Comparison of ENCODE assay signal across 10 cellular contexts in genomic region chr17:28926786-28927185, GRCh38. TPM values are rescaled to one million over a fixed set of nuclear protein-coding genes. Genes with fewer than 3 reads are reported as not detected.
DNase-seq lines count a peak whose midpoint lies in the region; ATAC-seq and TF ChIP-seq lines count a peak whose summit lies in the region.
"Had no signal": no experiment of that assay in that cellular context is flagged by ENCODE, and none has a peak within 500 bp of the region (broad histone marks: within the 10 kb centered on the region; RNA-seq: fewer than 3 reads in every experiment).

No MANE protein-coding gene starts in this region.

- H3K9me3 ChIP-seq in lower lobe of right lung (no peaks in the 10 kb centered on the region), upper lobe of left lung (no peaks in the 10 kb centered on the region)

- peaks cover 59% of the 10 kb centered on the region for H3K4me1 Mint-ChIP-seq in activated naive CD4-positive, alpha-beta T cell treated with anti-CD3 and anti-CD28 coated beads, Interleukin-2, amount 50 U/mL, for 24 hours

- intact Hi-C loops in lower lobe of right lung (cut with DNase I): no loop called here

- no peak for TF ChIP-seq EP300 in upper lobe of left lung (IDR thresholded peaks at IDR 0.05)

- TF ChIP-seq CTCF in lower lobe of right lung (IDR thresholded peaks at IDR 0.05) (no peak), upper lobe of left lung (IDR thresholded peaks at IDR 0.05) (no peak)

- peaks cover 34% of the 10 kb centered on the region for H3K36me3 Mint-ChIP-seq in activated naive CD4-positive, alpha-beta T cell treated with anti-CD3 and anti-CD28 coated beads, Interleukin-2, amount 50 U/mL, for 24 hours
- H3K36me3 Mint-ChIP-seq in activated naive CD4-positive, alpha-beta T cell treated with anti-CD3 and anti-CD28 coated beads, Interleukin-2, amount 50 U/mL, for 72 hours: peaks cover 49 to 76% of the 10 kb centered on the region in 2 donors

- H3K27ac ChIP-seq in lower lobe of right lung: peak overlapping the region; percentile 70
- H3K27ac ChIP-seq in upper lobe of left lung: peak overlapping the region; percentile 81 to 90 (median 82)

- no peak for TF ChIP-seq POLR2A in upper lobe of left lung (IDR thresholded peaks at IDR 0.05)

- no peak for ATAC-seq in activated naive CD4-positive, alpha-beta T cell treated with anti-CD3 and anti-CD28 coated beads, Interleukin-2, amount 50 U/mL, for 72 hours
- ATAC-seq in lower lobe of right lung: no peak
- ATAC-seq in upper lobe of left lung (ENCODE audit: low FRiP score in 2 of 2): no peak
- no peak for ATAC-seq in GM18502 (IDR thresholded peaks at IDR 0.05; ENCODE audit: poor library complexity, unreplicated experiment)

- H3K27ac Mint-ChIP-seq in activated naive CD4-positive, alpha-beta T cell treated with anti-CD3 and anti-CD28 coated beads, Interleukin-2, amount 50 U/mL, for 24 hours: peak overlapping the region; percentile 92
- H3K27ac Mint-ChIP-seq in activated naive CD4-positive, alpha-beta T cell treated with anti-CD3 and anti-CD28 coated beads, Interleukin-2, amount 50 U/mL, for 72 hours: peak overlapping the region in 1 of 2 donors; percentile 85

- H3K4me3 Mint-ChIP-seq in activated naive CD4-positive, alpha-beta T cell treated with anti-CD3 and anti-CD28 coated beads, Interleukin-2, amount 50 U/mL, for 24 hours: no peak overlapping the region

- H3K27me3 ChIP-seq in lower lobe of right lung (ENCODE audit: low read depth): no peaks in the 10 kb centered on the region
- no peaks in the 10 kb centered on the region for H3K27me3 ChIP-seq in upper lobe of left lung

- DNase-seq in activated naive CD4-positive, alpha-beta T cell treated with anti-CD3 and anti-CD28 coated beads, Interleukin-2, amount 50 U/mL, for 72 hours (ENCODE audit: low spot score in 2 of 2): no peak
- DNase-seq in amniotic epithelial cell (ENCODE audit: low read depth) (peak; percentile 49), lower lobe of right lung (no peak), upper lobe of left lung (no peak), NCI-H187 treated with DMSO at 0.1 percent for 48 hours (lab: John Stamatoyannopoulos, UW) (no peak)
- DNase-seq in activated effector memory CD4-positive, alpha-beta T cell treated with Interleukin-2 at 50 U/mL for 16 hours: no peak
- DNase-seq: cerebellar nuclear complex, NCI-H187 had no signal

- no peak overlapping the region for H3K4me3 ChIP-seq in lower lobe of right lung
- H3K4me3 ChIP-seq in upper lobe of left lung: no peak overlapping the region

- H3K27me3 Mint-ChIP-seq in activated naive CD4-positive, alpha-beta T cell treated with anti-CD3 and anti-CD28 coated beads, Interleukin-2, amount 50 U/mL, for 24 hours: no peaks in the 10 kb centered on the region

- peaks cover 28% of the 10 kb centered on the region for H3K4me1 ChIP-seq in lower lobe of right lung
- H3K4me1 ChIP-seq in upper lobe of left lung: peaks cover 25 to 32% (median 28%) of the 10 kb centered on the region in 4 donors

- H3K9me3 Mint-ChIP-seq in activated naive CD4-positive, alpha-beta T cell treated with anti-CD3 and anti-CD28 coated beads, Interleukin-2, amount 50 U/mL, for 24 hours: no peaks in the 10 kb centered on the region
- H3K9me3 Mint-ChIP-seq in activated naive CD4-positive, alpha-beta T cell treated with anti-CD3 and anti-CD28 coated beads, Interleukin-2, amount 50 U/mL, for 72 hours: peaks cover 11 to 12% of the 10 kb centered on the region in 2 donors

- WGBS in upper lobe of left lung, 2 donors: 95 to 100% methylated on average over 4 of the region's 4 CpGs

- H3K36me3 ChIP-seq in lower lobe of right lung (peaks cover 52% of the 10 kb centered on the region), upper lobe of left lung (peaks cover 5 to 42% (median 21%) of the 10 kb centered on the region in 4 donors)

RNA-seq across cellular contexts. Expression of gene DHRS13, which starts 23.9 kb away (rescaled TPM):
- total RNA-seq in activated naive CD4-positive, alpha-beta T cell treated with anti-CD3 and anti-CD28 coated beads, Interleukin-2, amount 50 U/mL, for 72 hours: 10 to 100 TPM; 33.8 to 36.5 TPM
- total RNA-seq in lower lobe of right lung: 10.6 TPM
- 10 to 100 TPM in 5 of 6 donors, 1 to 10 TPM in 1; 2.1 to 21.8 (median 15.0) TPM for total RNA-seq in upper lobe of left lung

RNA-seq across cellular contexts. Expression of gene PHF12, which starts 24.5 kb away (rescaled TPM):
- total RNA-seq in activated naive CD4-positive, alpha-beta T cell treated with anti-CD3 and anti-CD28 coated beads, Interleukin-2, amount 50 U/mL, for 72 hours: 10 to 100 TPM; 46.2 to 71.7 TPM
- total RNA-seq in lower lobe of right lung (36.2 TPM), upper lobe of left lung (100 to 1,000 TPM in 1 of 6 donors, 10 to 100 TPM in 5; 38.8 to 103 (median 62.7) TPM)

RNA-seq across cellular contexts. Expression of gene FLOT2, which starts 29.3 kb away (rescaled TPM):
- 100 to 1,000 TPM in 1 of 2 donors, 10 to 100 TPM in 1; 44.9 to 102 TPM for total RNA-seq in activated naive CD4-positive, alpha-beta T cell treated with anti-CD3 and anti-CD28 coated beads, Interleukin-2, amount 50 U/mL, for 72 hours
- total RNA-seq in lower lobe of right lung (170 TPM), upper lobe of left lung (100 to 1,000 TPM in 2 of 6 donors, 10 to 100 TPM in 4; 75.4 to 211 (median 85.8) TPM)
